15 cellular contexts compared by ENCODE assay signal in the genomic region with DNA sequence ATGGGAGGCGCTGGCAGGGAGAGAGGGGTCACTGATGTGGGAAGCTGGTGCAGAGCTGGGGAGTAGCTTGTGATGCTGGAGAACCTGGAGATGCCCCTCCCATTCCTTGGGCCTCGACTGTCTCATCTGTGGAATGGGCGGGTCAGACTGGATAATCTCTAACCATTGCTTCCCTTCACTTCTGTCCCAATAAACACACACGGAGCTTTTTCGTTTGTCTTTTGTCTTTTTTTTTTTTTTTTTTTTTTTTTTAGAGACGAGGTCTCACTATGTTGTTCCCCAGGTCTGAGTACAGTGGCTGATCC. TPM values are rescaled to one million over a fixed set of nuclear protein-coding genes. Genes with fewer than 3 reads are reported as not detected.
DNase-seq lines count a peak whose midpoint lies in the region; ATAC-seq, FAIRE-seq and TF ChIP-seq lines count a peak whose summit lies in the region.
"Had no signal": no experiment of that assay in that cellular context is flagged by ENCODE, and none has a peak within 500 bp of the region (broad histone marks: within the 10 kb centered on the region; RNA-seq: fewer than 3 reads in every experiment).

No MANE protein-coding gene starts in this region.

- ATAC-seq in GM21390 (IDR thresholded peaks at IDR 0.05; ENCODE audit: unreplicated experiment), result no peak

- H3K4me3 ChIP-seq in AG10803 (ENCODE audit: low read length), result peak overlapping the region; percentile 41
- no peak overlapping the region for H3K4me3 ChIP-seq in KMS-11 (IDR thresholded peaks at IDR 0.05; ENCODE audit: insufficient read depth, low read depth, low read length)
- H3K4me3 ChIP-seq in endothelial cell of umbilical vein (replicated peaks in 1 of 3; ENCODE audit: insufficient read depth in 1 of 3, low read depth in 1 of 3, low read length in 3 of 3), result no peak overlapping the region
- H3K4me3 ChIP-seq in osteoblast (ENCODE audit: insufficient read depth, low read length), result peak overlapping the region; percentile 70
- H3K4me3 ChIP-seq in adrenal gland, result peak overlapping the region in 1 of 4 donors; percentile 38
- H3K4me3 ChIP-seq: cardiac muscle cell, neural progenitor cell, prostate gland had no signal

- H2AFZ ChIP-seq in KMS-11 (ENCODE audit: low read depth), result 0 out of 2 replicates have a peak overlapping the region, but pooled peaks have one; percentile 76
- peak overlapping the region; percentile 91 for H2AFZ ChIP-seq in endothelial cell of umbilical vein (ENCODE audit: low read depth, low read length)
- peak overlapping the region; percentile 98 for H2AFZ ChIP-seq in osteoblast (ENCODE audit: low read length)

- dilution Hi-C loops in endothelial cell of umbilical vein (cut with MboI; ENCODE audit: extremely low pct_ligation_motif_present, low sequenced_read_pairs), result no loop called here

- no peak for TF ChIP-seq POLR2A in endothelial cell of umbilical vein (IDR thresholded peaks at IDR 0.05; ENCODE audit: low read depth, low read length)
- no peak for TF ChIP-seq POLR2A in adrenal gland (IDR thresholded peaks at IDR 0.05)

- DNase-seq in AG10803 (ENCODE audit: low read depth) (no peak), endothelial cell of umbilical vein (ENCODE audit: low read depth, low spot score) (no peak), osteoblast (ENCODE audit: insufficient read length, low spot score, missing footprints) (no peak), CD1c-positive myeloid dendritic cell (ENCODE audit: extremely low spot score) (no peak), GDM1 (lab: John Stamatoyannopoulos, UW) (no peak), adrenal gland (no peak)
- DNase-seq: activated gamma-delta T cell had no signal

- CTCF ChIA-PET in endothelial cell of umbilical vein (lab: Charles Lee), result interaction anchor here (0.6 to 3.5 kb wide), 39 partner anchors 10 to 1417 kb away, joined by 3 to 30 read pairs (median 6); a partner anchor contains a TSS

- no peaks in the 10 kb centered on the region for H3K9me1 ChIP-seq in endothelial cell of umbilical vein (replicated peaks; ENCODE audit: control insufficient read depth, extremely low read depth, insufficient read depth, low read length)

- no peaks in the 10 kb centered on the region for H3K79me2 ChIP-seq in KMS-11 (ENCODE audit: insufficient read depth, low read depth)
- no peaks in the 10 kb centered on the region for H3K79me2 ChIP-seq in endothelial cell of umbilical vein (ENCODE audit: control insufficient read depth, insufficient read depth, low read length)
- no peaks in the 10 kb centered on the region for H3K79me2 ChIP-seq in osteoblast (ENCODE audit: insufficient read depth, low read length)

- no peaks in the 10 kb centered on the region for H3K27me3 ChIP-seq in KMS-11 (ENCODE audit: insufficient read depth, low read depth)
- H3K27me3 ChIP-seq in endothelial cell of umbilical vein (ENCODE audit: control insufficient read depth in 2 of 2, insufficient read depth in 2 of 2, low read length in 2 of 2), result peaks cover 3 to 5% of the 10 kb centered on the region in 2 experiments
- H3K27me3 ChIP-seq in osteoblast (ENCODE audit: insufficient read depth, low read length), result peaks cover 37% of the 10 kb centered on the region
- H3K27me3 ChIP-seq in adrenal gland, result no peaks in the 10 kb centered on the region
- H3K27me3 ChIP-seq: cardiac muscle cell, neural progenitor cell had no signal

- no peak for FAIRE-seq in endothelial cell of umbilical vein (lab: Jason Lieb, UNC)
- FAIRE-seq: G401.6, small intestine had no signal

- peaks cover 32% of the 10 kb centered on the region for H3K4me1 ChIP-seq in KMS-11 (ENCODE audit: low read depth, poor library complexity, severe bottlenecking)
- peaks cover 10% of the 10 kb centered on the region for H3K4me1 ChIP-seq in endothelial cell of umbilical vein (ENCODE audit: control insufficient read depth, extremely low read depth, insufficient read depth, low read length)
- H3K4me1 ChIP-seq in osteoblast (ENCODE audit: insufficient read depth, low read length), result peaks cover 7% of the 10 kb centered on the region
- H3K4me1 ChIP-seq in adrenal gland (replicated peaks in 1 of 2), result peaks cover 4 to 8% of the 10 kb centered on the region in 2 donors
- H3K4me1 ChIP-seq: neural progenitor cell, prostate gland had no signal

- H3K27ac ChIP-seq in KMS-11, result no peak overlapping the region
- H3K27ac ChIP-seq in endothelial cell of umbilical vein (ENCODE audit: insufficient read depth, low read depth, low read length), result no peak overlapping the region
- no peak overlapping the region for H3K27ac ChIP-seq in osteoblast (ENCODE audit: low read depth, low read length)
- H3K27ac ChIP-seq in adrenal gland, result no peak overlapping the region
- H3K27ac ChIP-seq: cardiac muscle cell, neural progenitor cell, prostate gland had no signal

- intact Hi-C loops in endothelial cell of umbilical vein (cut with micrococcal nuclease), result loop anchor here (2.0 kb wide), 1 partner anchor 914 kb away; a partner anchor contains a TSS
- intact Hi-C loops in adrenal gland (cut with DNase I), result no loop called here

- no TSS peak for BruUV-seq in endothelial cell of umbilical vein (replicated peaks; lab: Mats Ljungman, UMichigan)

- H3K9ac ChIP-seq in KMS-11 (no peak overlapping the region), endothelial cell of umbilical vein (replicated peaks; ENCODE audit: extremely low read depth, insufficient read depth, low read length) (no peak overlapping the region)
- H3K9ac ChIP-seq: neural progenitor cell had no signal

- no peaks in the 10 kb centered on the region for H3K36me3 ChIP-seq in KMS-11 (ENCODE audit: insufficient read depth)
- no peaks in the 10 kb centered on the region for H3K36me3 ChIP-seq in endothelial cell of umbilical vein (ENCODE audit: control insufficient read depth in 2 of 2, extremely low read depth in 1 of 2, insufficient read depth in 2 of 2, low read length in 2 of 2)
- H3K36me3 ChIP-seq in osteoblast (ENCODE audit: insufficient read depth, low read length), result no peaks in the 10 kb centered on the region
- H3K36me3 ChIP-seq in adrenal gland (replicated peaks in 1 of 2), result no peaks in the 10 kb centered on the region
- H3K36me3 ChIP-seq: cardiac muscle cell, heart left ventricle, neural progenitor cell, prostate gland had no signal

- H3K9me3 ChIP-seq in endothelial cell of umbilical vein (replicated peaks; ENCODE audit: control insufficient read depth, insufficient read depth, low read length), result no peaks in the 10 kb centered on the region
- no peaks in the 10 kb centered on the region for H3K9me3 ChIP-seq in osteoblast (ENCODE audit: low read depth, low read length)
- H3K9me3 ChIP-seq in adrenal gland (replicated peaks in 1 of 3), result no peaks in the 10 kb centered on the region
- H3K9me3 ChIP-seq: heart left ventricle, prostate gland had no signal

- 78 to 83% (median 80%) methylated on average over 6 of the region's 6 CpGs for WGBS in adrenal gland, 4 donors

- H4K20me1 ChIP-seq in KMS-11 (ENCODE audit: insufficient read depth) (no peaks in the 10 kb centered on the region), endothelial cell of umbilical vein (replicated peaks; ENCODE audit: control insufficient read depth, extremely low read depth, insufficient read depth, low read length) (no peaks in the 10 kb centered on the region), osteoblast (ENCODE audit: insufficient read depth, low read length) (no peaks in the 10 kb centered on the region)

- POLR2A ChIA-PET in endothelial cell of umbilical vein (lab: Charles Lee), result interaction anchor here (0.7 to 2.0 kb wide), 3 partner anchors 37 to 1287 kb away, joined by 3 to 13 read pairs (median 8); a partner anchor contains a TSS

- TF ChIP-seq CTCF in AG10803 (conservative IDR thresholded peaks at IDR 0.05; ENCODE audit: low read length) (no peak), KMS-11 (conservative IDR thresholded peaks at IDR 0.05; ENCODE audit: low read depth, low read length) (no peak), endothelial cell of umbilical vein (IDR thresholded peaks at IDR 0.05; ENCODE audit: extremely low read depth in 1 of 2, insufficient read depth in 1 of 2, low read depth in 1 of 2, low read length in 2 of 2) (no peak), osteoblast (IDR thresholded peaks at IDR 0.05; ENCODE audit: extremely low read depth, low read depth, low read length) (no peak), adrenal gland (IDR thresholded peaks at IDR 0.05) (no peak)

- no peak overlapping the region for H3K4me2 ChIP-seq in KMS-11
- no peak overlapping the region for H3K4me2 ChIP-seq in endothelial cell of umbilical vein (ENCODE audit: insufficient read depth, low read length)
- H3K4me2 ChIP-seq in osteoblast (ENCODE audit: insufficient read depth, low read length), result peak overlapping the region; percentile 90
- H3K4me2 ChIP-seq: neural progenitor cell had no signal

TF ChIP-seq in endothelial cell of umbilical vein, 7 proteins besides CTCF, POLR2A, EP300 and RAD21 (continues in another document):
- TF ChIP-seq FOS (IDR thresholded peaks at IDR 0.05; ENCODE audit: borderline replicate concordance, insufficient read depth, low read length) (no peak), MYC (IDR thresholded peaks at IDR 0.05; ENCODE audit: low read depth, low read length) (no peak), EZH2 (IDR thresholded peaks at IDR 0.05; ENCODE audit: borderline replicate concordance, low read depth, low read length, severe bottlenecking) (no peak)

RNA-seq across cellular contexts. Expression of a gene that starts 36.5 kb away (rescaled TPM):
- total RNA-seq in endothelial cell of umbilical vein (31.4 and 32.4 TPM in 2 replicates), osteoblast (45.1 and 51.8 TPM in 2 replicates), adrenal gland (10 to 100 TPM; 44.9 to 95.8 (median 60.8) TPM)
- polyA plus RNA-seq in endothelial cell of umbilical vein (40.7 and 42.7 TPM in 2 replicates), adrenal gland (100 to 1,000 TPM in 1 of 3 donors, 10 to 100 TPM in 2; 19.2 to 144 (median 28.2) TPM)
- 36.8 and 44.7 TPM in 2 replicates for polyA plus RNA-seq in endothelial cell of umbilical vein (2011; cell fraction: cytosol; rRNA removed)
- polyA plus RNA-seq in endothelial cell of umbilical vein (2011; cell fraction: nucleus; rRNA removed), result 32.5 and 36.5 TPM in 2 replicates
- 39.0 TPM in 2 replicates for polyA plus RNA-seq in endothelial cell of umbilical vein (2012)
- 39.9 and 45.5 TPM in 2 replicates for polyA minus RNA-seq in endothelial cell of umbilical vein
- 21.3 TPM for polyA minus RNA-seq in endothelial cell of umbilical vein (2011; cell fraction: cytosol; rRNA and poly(A)+ RNA removed)
- polyA minus RNA-seq in endothelial cell of umbilical vein (2011; cell fraction: nucleus; rRNA and poly(A)+ RNA removed), result 26.2 and 29.1 TPM in 2 replicates

RNA-seq across cellular contexts. Expression of a gene that starts 36.8 kb away (rescaled TPM):
- total RNA-seq in endothelial cell of umbilical vein (241 and 242 TPM in 2 replicates), osteoblast (73.1 and 84.0 TPM in 2 replicates), adrenal gland (100 to 1,000 TPM in 6 of 8 donors, 10 to 100 TPM in 2; 33.2 to 296 (median 137) TPM)
- polyA plus RNA-seq in endothelial cell of umbilical vein (528 and 594 TPM in 2 replicates), adrenal gland (100 to 1,000 TPM; 206 to 371 (median 254) TPM)
- 403 and 404 TPM in 2 replicates for polyA plus RNA-seq in endothelial cell of umbilical vein (2011; cell fraction: cytosol; rRNA removed)
- polyA plus RNA-seq in endothelial cell of umbilical vein (2011; cell fraction: nucleus; rRNA removed), result 121 and 124 TPM in 2 replicates
- polyA plus RNA-seq in endothelial cell of umbilical vein (2012), result 464 and 482 TPM in 2 replicates
- 98.5 and 98.6 TPM in 2 replicates for polyA minus RNA-seq in endothelial cell of umbilical vein
- polyA minus RNA-seq in endothelial cell of umbilical vein (2011; cell fraction: cytosol; rRNA and poly(A)+ RNA removed), result 29.8 TPM
- 48.2 and 54.3 TPM in 2 replicates for polyA minus RNA-seq in endothelial cell of umbilical vein (2011; cell fraction: nucleus; rRNA and poly(A)+ RNA removed)

Comparison
In these comparisons a context has a peak if more than half of its experiments do, and no peak if none do; other contexts are left out.
1. H3K4me3 ChIP-seq: peak in AG10803 (single experiment) and osteoblast (single experiment); none in KMS-11 (single experiment) and endothelial cell of umbilical vein (0 of 3).
2. Peak in every context shown above with its lines, with median percentiles within 50 percentile points of each other: H2AFZ ChIP-seq.